In the genomic region with DNA sequence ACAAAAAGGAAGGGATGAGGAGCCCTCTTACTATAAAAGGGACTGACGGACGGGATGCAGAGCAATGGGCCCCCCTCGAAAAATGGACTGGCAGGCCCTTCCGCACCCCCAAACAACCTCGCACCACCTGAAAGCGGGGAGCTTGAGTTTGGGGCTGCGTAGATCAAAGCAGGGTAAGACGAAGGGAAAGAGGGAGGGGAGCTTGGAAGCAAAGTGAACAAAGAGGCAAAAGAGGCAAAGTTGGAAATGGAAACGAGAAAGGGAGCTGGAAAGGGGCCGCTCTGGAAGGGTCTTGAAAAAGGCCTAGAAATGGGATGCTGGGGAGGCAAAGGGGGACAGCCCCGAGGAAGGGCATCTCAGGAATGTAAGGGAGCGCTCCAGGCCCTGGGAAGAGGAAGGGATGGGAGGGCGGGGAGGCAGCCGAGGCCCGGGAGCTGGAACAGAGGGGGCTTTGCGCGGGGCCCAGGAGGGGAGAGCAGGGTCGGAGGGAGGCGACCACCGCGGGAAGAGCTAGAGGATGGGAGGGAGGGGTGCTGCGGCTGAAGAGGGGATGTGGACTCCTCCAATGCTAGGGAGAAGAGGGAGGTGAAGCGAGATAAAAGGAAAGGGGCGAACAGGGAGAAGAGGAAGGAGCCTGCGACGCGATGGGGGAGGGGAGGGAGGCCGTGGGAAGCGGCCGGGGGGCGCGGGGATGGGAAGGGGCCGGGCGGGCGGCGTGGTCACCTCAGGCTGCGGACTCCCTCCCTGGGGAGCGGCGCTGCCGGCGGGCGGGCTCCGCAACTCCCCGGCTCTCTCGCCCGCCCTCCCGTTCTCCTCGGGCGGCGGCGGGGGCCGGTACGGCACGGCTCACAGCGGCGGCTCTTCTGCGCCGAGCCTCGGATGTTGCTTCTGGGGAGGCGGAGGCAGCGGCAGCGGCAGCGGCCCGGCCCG, we compare ENCODE assay signal across 8 cellular contexts. TPM values are rescaled to one million over a fixed set of nuclear protein-coding genes. Genes with fewer than 3 reads are reported as not detected.
DNase-seq lines count a peak whose midpoint lies in the region; ATAC-seq, FAIRE-seq and TF ChIP-seq lines count a peak whose summit lies in the region.

No MANE protein-coding gene starts in this region.

- H3K27me3 ChIP-seq in NT2/D1 (ENCODE audit: insufficient read depth, insufficient read length), result no peaks in the 10 kb centered on the region
- no peaks in the 10 kb centered on the region for H3K27me3 ChIP-seq in adipocyte (replicated peaks; ENCODE audit: control insufficient read depth, insufficient read depth, low read length)
- no peaks in the 10 kb centered on the region for H3K27me3 ChIP-seq in heart left ventricle
- no peaks in the 10 kb centered on the region for H3K27me3 ChIP-seq in pancreas

- H3K4me1 ChIP-seq in NT2/D1 (ENCODE audit: insufficient read depth, insufficient read length), result no peaks in the 10 kb centered on the region
- peaks cover 39% of the 10 kb centered on the region for H3K4me1 ChIP-seq in adipocyte (ENCODE audit: control insufficient read depth, insufficient read depth, low read length)
- peaks cover 6 to 59% (median 32%) of the 10 kb centered on the region in 12 donors for H3K4me1 ChIP-seq in heart left ventricle
- peaks cover 5 to 34% (median 17%) of the 10 kb centered on the region in 3 donors for H3K4me1 ChIP-seq in pancreas

- ATAC-seq in HG02610 (IDR thresholded peaks at IDR 0.05; ENCODE audit: unreplicated experiment), result peak; percentile 15
- peak in 3 of 4 donors; percentile 36 to 50 (median 38) for ATAC-seq in heart left ventricle
- ATAC-seq in pancreas, result peak; percentile 29 to 45 (median 38)

- TF ChIP-seq CTCF in heart left ventricle (IDR thresholded peaks at IDR 0.05) (no peak), pancreas (IDR thresholded peaks at IDR 0.05) (no peak)

- no peak for TF ChIP-seq POLR2A in heart left ventricle (IDR thresholded peaks at IDR 0.05)

- WGBS in heart left ventricle, 4 donors, result 0 to 2% (median 1%) methylated on average over 52 to 65 of the region's 65 CpGs
- WGBS in pancreas, 2 donors, result 1% methylated on average over 34 to 65 of the region's 65 CpGs

- H3K9me3 ChIP-seq in NT2/D1 (ENCODE audit: insufficient read depth, low read length) (no peaks in the 10 kb centered on the region), adipocyte (ENCODE audit: control insufficient read depth, low read length) (no peaks in the 10 kb centered on the region), heart left ventricle (no peaks in the 10 kb centered on the region), pancreas (no peaks in the 10 kb centered on the region)

- H3K4me3 ChIP-seq in NT2/D1 (ENCODE audit: insufficient read length, low read depth), result peak overlapping the region; percentile 86
- H3K4me3 ChIP-seq in adipocyte (ENCODE audit: low read length), result peak overlapping the region; percentile 86
- peak overlapping the region; percentile 62 to 99 (median 90) for H3K4me3 ChIP-seq in heart left ventricle
- peak overlapping the region; percentile 76 to 95 (median 88) for H3K4me3 ChIP-seq in pancreas

- DNase-seq in NCI-H524 (lab: John Stamatoyannopoulos, UW) (peak; percentile 10 to 35), NCI-H524 treated with DMSO at 0.1 percent for 48 hours (lab: John Stamatoyannopoulos, UW) (no peak), NT2/D1 (ENCODE audit: low read depth, low spot score) (peak; percentile 28), adipocyte (ENCODE audit: low read depth) (peak; percentile 67), heart left ventricle (peak; percentile 45 to 69 (median 56)), pancreas (peak; percentile 16 to 74 (median 39)), COR-L47 (lab: John Stamatoyannopoulos, UW) (no peak)

- intact Hi-C loops in heart left ventricle (cut with DNase I) (loop anchor here in 6 of 10 donors (2.0 to 5.0 kb wide), 5 partner anchors 28 to 54 kb away; a partner anchor contains a TSS), pancreas (cut with DNase I) (no loop called here)

- H3K27ac ChIP-seq in heart left ventricle (peak overlapping the region; percentile 82 to 99 (median 94)), pancreas (peak overlapping the region; percentile 61 to 90 (median 82))

- no peaks in the 10 kb centered on the region for H3K36me3 ChIP-seq in NT2/D1 (ENCODE audit: insufficient read depth, insufficient read length, low read length)
- no peaks in the 10 kb centered on the region for H3K36me3 ChIP-seq in adipocyte (ENCODE audit: control insufficient read depth, insufficient read depth, low read length, severe bottlenecking)
- no peaks in the 10 kb centered on the region for H3K36me3 ChIP-seq in heart left ventricle
- no peaks in the 10 kb centered on the region for H3K36me3 ChIP-seq in pancreas

- no peak for FAIRE-seq in pancreas (lab: Jason Lieb, UNC)

- peak overlapping the region; percentile 85 for H3K9ac ChIP-seq in NT2/D1 (ENCODE audit: insufficient read length, low read depth)
- H3K9ac ChIP-seq in adipocyte (ENCODE audit: low read length), result peak overlapping the region; percentile 93

RNA-seq across cellular contexts. Expression of a gene that starts 0.6 kb away (rescaled TPM):
- total RNA-seq in heart left ventricle (10 to 100 TPM; 15.5 to 47.0 (median 25.2) TPM), pancreas (10 to 100 TPM; 10.2 to 29.5 (median 14.5) TPM)
- polyA plus RNA-seq in heart left ventricle (10 to 100 TPM in 1 of 2 donors, 1 to 10 TPM in 1; 6.2 to 69.0 TPM), pancreas (10 to 100 TPM in 1 of 2 donors, 1 to 10 TPM in 1; 6.9 to 33.6 TPM)

RNA-seq across cellular contexts. Expression of a gene that starts 54.3 kb away (rescaled TPM):
- 10 to 100 TPM; 11.9 to 20.4 (median 14.4) TPM for total RNA-seq in heart left ventricle
- 10 to 100 TPM; 13.7 to 16.7 TPM for polyA plus RNA-seq in heart left ventricle
- total RNA-seq in pancreas, result 10 to 100 TPM in 3 of 6 donors, 1 to 10 TPM in 3; 6.2 to 11.2 (median 9.8) TPM
- 10 to 100 TPM; 10.5 to 11.7 TPM for polyA plus RNA-seq in pancreas

Comparison
In these comparisons a context has a peak if more than half of its experiments do, and no peak if none do; other contexts are left out.
1. DNase-seq: peak in NCI-H524 (2 of 2), NT2/D1 (single experiment), adipocyte (single experiment), heart left ventricle (5 of 5) and pancreas (6 of 6); none in NCI-H524 treated with DMSO at 0.1 percent for 48 hours (single experiment) and COR-L47 (single experiment).
2. intact Hi-C loops: an anchor here in heart left ventricle (2.0 to 5.0 kb wide); none called in pancreas.
3. Peak in every context shown above with its lines, with median percentiles within 50 percentile points of each other: ATAC-seq and H3K4me3 ChIP-seq.